In genomic region chr5:3452622-3453021, GRCh38 we compare ENCODE assay signal across 28 cellular contexts.
"Had no signal": no experiment of that assay in that cellular context is flagged by ENCODE, and none has a peak within 500 bp of the region (broad histone marks: within the 10 kb centered on the region; RNA-seq: fewer than 3 reads in every experiment).

No MANE protein-coding gene starts in this region.

- H3K27me3 ChIP-seq: stomach, testis, thyroid gland, tibial artery, tibial nerve, transverse colon, upper lobe of left lung, upper lobe of right lung, uterus, vagina had no signal

- H3K27ac ChIP-seq: stomach, suprapubic skin, testis, thoracic aorta, thyroid gland, tibial artery, tibial nerve, transverse colon, upper lobe of left lung, upper lobe of right lung, uterus, vagina had no signal

- H3K36me3 Mint-ChIP-seq: stimulated activated effector memory CD8-positive, alpha-beta T cell treated with anti-CD3 and anti-CD28 coated beads, Interleukin-12 subunit alpha, Interleukin-12 subunit beta, amount 100 ng/mL, for 72 hours; stimulated activated memory B cell treated with anti-CD40 and anti-IgM and Interleukin-4, amounts not matched to agents 10 μg/mL and 1 μg/mL and 100 μg/mL, for 72 hours; stimulated activated naive B cell treated with anti-CD40 and anti-IgM and Interleukin-4, amounts not matched to agents 10 μg/mL and 1 μg/mL and 100 μg/mL, for 72 hours; type B pancreatic cell had no signal

- H3K9me3 ChIP-seq: testis, thoracic aorta, thyroid gland, tibial artery, upper lobe of left lung, upper lobe of right lung, uterus, vagina had no signal

- H3K4me1 ChIP-seq: stomach, suprapubic skin, testis, thyroid gland, tibial artery, tibial nerve, transverse colon, upper lobe of left lung, upper lobe of right lung, uterus, vagina had no signal

- H3K36me3 ChIP-seq: stomach, suprapubic skin, thoracic aorta, thyroid gland, tibial artery, tibial nerve, transverse colon, upper lobe of left lung, upper lobe of right lung, uterus, vagina had no signal

- H3K4me1 Mint-ChIP-seq: stimulated activated effector memory CD8-positive, alpha-beta T cell treated with anti-CD3 and anti-CD28 coated beads, Interleukin-12 subunit alpha, Interleukin-12 subunit beta, amount 100 ng/mL, for 72 hours; stimulated activated memory B cell treated with anti-CD40 and anti-IgM and Interleukin-4, amounts not matched to agents 10 μg/mL and 1 μg/mL and 100 μg/mL, for 72 hours; stimulated activated naive B cell treated with anti-CD40 and anti-IgM and Interleukin-4, amounts not matched to agents 10 μg/mL and 1 μg/mL and 100 μg/mL, for 72 hours; stimulated activated naive CD8-positive, alpha-beta T cell treated with anti-CD3 and anti-CD28 coated beads, Interleukin-15, amount 100 ng/mL, for 72 hours had no signal

- H3K9me3 Mint-ChIP-seq: stimulated activated naive CD8-positive, alpha-beta T cell treated with anti-CD3 and anti-CD28 coated beads, Interleukin-15, amount 100 ng/mL, for 72 hours; type B pancreatic cell had no signal

- H3K4me3 ChIP-seq: stomach, suprapubic skin, testis, thoracic aorta, thyroid gland, tibial artery, tibial nerve, transverse colon, upper lobe of left lung, upper lobe of right lung, uterus, vagina had no signal

- H3K27ac Mint-ChIP-seq: stimulated activated effector memory CD8-positive, alpha-beta T cell treated with anti-CD3 and anti-CD28 coated beads, Interleukin-12 subunit alpha, Interleukin-12 subunit beta, amount 100 ng/mL, for 72 hours; stimulated activated memory B cell treated with anti-CD40 and anti-IgM and Interleukin-4, amounts not matched to agents 10 μg/mL and 1 μg/mL and 100 μg/mL, for 72 hours; stimulated activated naive B cell treated with anti-CD40 and anti-IgM and Interleukin-4, amounts not matched to agents 10 μg/mL and 1 μg/mL and 100 μg/mL, for 72 hours; stimulated activated naive CD8-positive, alpha-beta T cell treated with anti-CD3 and anti-CD28 coated beads, Interleukin-15, Interleukin-2, amounts not matched to agents 100 ng/mL and 50 ng/mL, for 24 hours; type B pancreatic cell had no signal

- H3K4me3 Mint-ChIP-seq: stimulated activated effector memory CD8-positive, alpha-beta T cell treated with anti-CD3 and anti-CD28 coated beads, Interleukin-12 subunit alpha, Interleukin-12 subunit beta, amount 100 ng/mL, for 72 hours; stimulated activated memory B cell treated with anti-CD40 and anti-IgM and Interleukin-4, amounts not matched to agents 10 μg/mL and 1 μg/mL and 100 μg/mL, for 72 hours; stimulated activated naive B cell treated with anti-CD40 and anti-IgM and Interleukin-4, amounts not matched to agents 10 μg/mL and 1 μg/mL and 100 μg/mL, for 72 hours; stimulated activated naive CD8-positive, alpha-beta T cell treated with anti-CD3 and anti-CD28 coated beads, Interleukin-15, amount 100 ng/mL, for 72 hours; stimulated activated naive CD8-positive, alpha-beta T cell treated with anti-CD3 and anti-CD28 coated beads, Interleukin-15, Interleukin-2, amounts not matched to agents 100 ng/mL and 50 ng/mL, for 24 hours; type B pancreatic cell had no signal

- H3K27me3 Mint-ChIP-seq: stimulated activated memory B cell treated with anti-CD40 and anti-IgM and Interleukin-4, amounts not matched to agents 10 μg/mL and 1 μg/mL and 100 μg/mL, for 72 hours; stimulated activated naive B cell treated with anti-CD40 and anti-IgM and Interleukin-4, amounts not matched to agents 10 μg/mL and 1 μg/mL and 100 μg/mL, for 72 hours; stimulated activated naive CD8-positive, alpha-beta T cell treated with anti-CD3 and anti-CD28 coated beads, Interleukin-15, amount 100 ng/mL, for 72 hours; stimulated activated naive CD8-positive, alpha-beta T cell treated with anti-CD3 and anti-CD28 coated beads, Interleukin-15, Interleukin-2, amounts not matched to agents 100 ng/mL and 50 ng/mL, for 24 hours had no signal

- DNase-seq: stimulated activated CD4-positive, alpha-beta T cell treated with anti-CD3 and anti-CD28 coated beads, Interleukin-2, amount 100 ng/mL, for 48 hours; stimulated activated CD4-positive, alpha-beta T cell treated with anti-CD3 and anti-CD28 coated beads, Interleukin-4, amount 100 ng/mL, for 1 hour; stimulated activated CD4-positive, alpha-beta T cell treated with anti-CD3 and anti-CD28 coated beads, Interleukin-4, amount 100 ng/mL, for 24 hours; stimulated activated CD4-positive, alpha-beta T cell treated with anti-CD3 and anti-CD28 coated beads, Interleukin-4, amount 100 ng/mL, for 4 hours; stimulated activated CD8-positive, alpha-beta memory T cell treated with anti-CD3 and anti-CD28 coated beads, Interleukin-4, amount 100 ng/mL, for 48 hours; stimulated activated naive B cell treated with anti-CD40 and anti-IgM and Interleukin-4, amounts not matched to agents 10 μg/mL and 1 μg/mL and 100 μg/mL, for 72 hours; stimulated activated naive CD4-positive, alpha-beta T cell; stimulated activated naive CD4-positive, alpha-beta T cell treated with Interleukin-2 at 50 U/mL for 16 hours; stimulated activated naive CD8-positive, alpha-beta T cell treated with anti-CD3 and anti-CD28 coated beads, Interleukin-15, amount 100 ng/mL, for 72 hours; stimulated activated naive CD8-positive, alpha-beta T cell treated with anti-CD3 and anti-CD28 coated beads, Interleukin-15, Interleukin-2, amounts not matched to agents 100 U/mL and 50 U/mL, for 24 hours; stomach; substantia nigra; testis; thyroid gland; tibial artery; transverse colon; trophoblast cell; upper lobe of left lung; upper lobe of right lung; uterus had no signal

- ATAC-seq: stimulated activated effector memory CD8-positive, alpha-beta T cell treated with anti-CD3 and anti-CD28 coated beads, Interleukin-12 subunit alpha, Interleukin-12 subunit beta, amount 100 ng/mL, for 72 hours; stimulated activated memory B cell treated with anti-CD40 and anti-IgM and Interleukin-4, amounts not matched to agents 10 μg/mL and 1 μg/mL and 100 μg/mL, for 72 hours; stimulated activated naive B cell treated with anti-CD40 and anti-IgM and Interleukin-4, amounts not matched to agents 10 μg/mL and 1 μg/mL and 100 μg/mL, for 72 hours; stimulated activated naive CD8-positive, alpha-beta T cell treated with anti-CD3 and anti-CD28 coated beads, Interleukin-15, amount 100 ng/mL, for 72 hours; stimulated activated naive CD8-positive, alpha-beta T cell treated with anti-CD3 and anti-CD28 coated beads, Interleukin-15, Interleukin-2, amounts not matched to agents 100 U/mL and 50 U/mL, for 24 hours had no signal
